Comparison of ENCODE assay signal across 1 cellular context in the genomic region with DNA sequence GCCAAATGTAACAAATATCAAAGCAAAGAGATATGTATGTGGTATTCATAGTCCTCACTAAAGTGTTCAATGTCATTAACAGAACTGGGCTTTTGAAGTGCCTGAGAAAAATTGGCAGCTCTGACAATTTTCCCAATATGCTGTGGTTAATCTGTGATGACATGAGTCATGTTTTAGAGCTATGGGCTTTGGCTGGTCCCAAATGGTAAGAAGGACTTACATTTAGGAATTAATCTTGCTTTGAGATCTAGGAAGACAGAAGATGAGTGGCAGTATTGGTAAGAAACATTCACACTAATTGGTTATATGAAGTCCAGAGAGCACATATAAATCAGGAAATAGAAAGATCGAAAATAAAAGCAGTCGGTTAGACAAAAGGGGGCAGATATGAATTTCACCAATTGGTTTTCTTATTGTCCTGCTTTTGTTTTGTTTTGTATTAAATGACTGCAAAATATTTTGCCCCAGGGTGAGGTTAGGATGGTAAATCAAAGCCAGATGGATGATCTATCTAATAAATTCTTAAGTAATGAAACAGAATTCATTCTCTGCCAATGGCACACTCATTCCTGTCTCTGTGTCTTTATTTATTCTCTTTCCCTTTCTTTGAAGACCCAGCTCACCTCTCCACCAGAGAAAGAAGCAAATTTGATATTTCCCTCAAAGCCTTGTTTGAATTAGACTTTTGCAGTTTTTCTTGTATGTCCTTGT.
TF ChIP-seq lines count a peak whose summit lies in the region.

No MANE protein-coding gene starts in this region.

TF ChIP-seq in SK-N-SH treated with all-trans-retinoic acid at 6 μM for 48 hours, 23 proteins besides CTCF, POLR2A, EP300 and RAD21 (continued from another document):
- TF ChIP-seq, protein P1, sequence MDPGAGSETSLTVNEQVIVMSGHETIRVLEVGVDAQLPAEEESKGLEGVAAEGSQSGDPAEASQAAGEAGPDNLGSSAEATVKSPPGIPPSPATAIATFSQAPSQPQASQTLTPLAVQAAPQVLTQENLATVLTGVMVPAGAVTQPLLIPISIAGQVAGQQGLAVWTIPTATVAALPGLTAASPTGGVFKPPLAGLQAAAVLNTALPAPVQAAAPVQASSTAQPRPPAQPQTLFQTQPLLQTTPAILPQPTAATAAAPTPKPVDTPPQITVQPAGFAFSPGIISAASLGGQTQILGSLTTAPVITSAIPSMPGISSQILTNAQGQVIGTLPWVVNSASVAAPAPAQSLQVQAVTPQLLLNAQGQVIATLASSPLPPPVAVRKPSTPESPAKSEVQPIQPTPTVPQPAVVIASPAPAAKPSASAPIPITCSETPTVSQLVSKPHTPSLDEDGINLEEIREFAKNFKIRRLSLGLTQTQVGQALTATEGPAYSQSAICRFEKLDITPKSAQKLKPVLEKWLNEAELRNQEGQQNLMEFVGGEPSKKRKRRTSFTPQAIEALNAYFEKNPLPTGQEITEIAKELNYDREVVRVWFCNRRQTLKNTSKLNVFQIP (CRISPR knock-in tag; IDR thresholded peaks at IDR 0.05; ENCODE audit: borderline replicate concordance, low read depth) = no peak
